ENCODE assay signal across 8 cellular contexts in genomic region chr1:2525524-2525895, GRCh38. TPM values are rescaled to one million over a fixed set of nuclear protein-coding genes. Genes with fewer than 3 reads are reported as not detected.
A peak's percentile ranks its signal among the peaks of the same experiment; 100 is the strongest.
DNase-seq lines count a peak whose midpoint lies in the region; ATAC-seq, FAIRE-seq and TF ChIP-seq lines count a peak whose summit lies in the region.

No MANE protein-coding gene starts in this region.

- no peak for FAIRE-seq in HepG2 (lab: Jason Lieb, UNC)

- no peak overlapping the region for H2AFZ ChIP-seq in HepG2 (ENCODE audit: low read length)

- TF ChIP-seq CTCF in HepG2 (CRISPR knock-in tag; IDR thresholded peaks at IDR 0.05) = no peak

- intact Hi-C loops in activated CD4-positive, alpha-beta T cell treated with anti-CD3 and anti-CD28 coated beads, Interleukin-2, amount 10 ng/mL, durations not matched to agents 24 days and 14 days (cut with micrococcal nuclease) = loop anchor here (5.0 to 10.0 kb wide), 2 partner anchors 221 to 328 kb away; no protein-coding TSS in a partner anchor
- intact Hi-C loops in HepG2 (cut with micrococcal nuclease; ENCODE audit: unreplicated experiment) = no loop called here

- H3K27ac ChIP-seq in HepG2 (ENCODE audit: extremely low read length, insufficient read depth, low read length) (peak overlapping the region; percentile 49), thymus (ENCODE audit: low read depth) (no peak overlapping the region)

- DNase-seq in activated CD4-positive, alpha-beta T cell treated with anti-CD3 and anti-CD28 coated beads, Interleukin-2, amount 10 ng/mL, durations not matched to agents 24 days and 14 days = no peak
- no peak for DNase-seq in activated CD4-positive, alpha-beta T cell treated with anti-CD3 and anti-CD28 coated beads, Interleukin-2, amount 50 U/mL, for 4 hours
- DNase-seq in adipocyte (ENCODE audit: low read depth) (no peak), HepG2 (ENCODE audit: low spot score) (no peak), T1000 (lab: John Stamatoyannopoulos, UW) (no peak), mucosa of gallbladder (ENCODE audit: low spot score) (no peak)

- peaks cover 36% of the 10 kb centered on the region for H3K4me1 Mint-ChIP-seq in activated CD4-positive, alpha-beta T cell treated with anti-CD3 and anti-CD28 coated beads, Interleukin-2, amount 10 ng/mL, durations not matched to agents 24 days and 14 days

- H3K4me3 ChIP-seq in adipocyte (ENCODE audit: low read length) = peak overlapping the region; percentile 95
- H3K4me3 ChIP-seq in HepG2 (replicated peaks in 1 of 3; ENCODE audit: insufficient read depth in 1 of 3, low read depth in 2 of 3, low read length in 3 of 3) = peak overlapping the region; percentile 65 to 96 (median 69)
- H3K4me3 ChIP-seq in thymus (ENCODE audit: low read length) = peak overlapping the region; percentile 92

- peaks cover 18% of the 10 kb centered on the region for H3K36me3 Mint-ChIP-seq in activated CD4-positive, alpha-beta T cell treated with anti-CD3 and anti-CD28 coated beads, Interleukin-2, amount 10 ng/mL, durations not matched to agents 24 days and 14 days (ENCODE audit: low read depth)

- H3K27ac Mint-ChIP-seq in activated CD4-positive, alpha-beta T cell treated with anti-CD3 and anti-CD28 coated beads, Interleukin-2, amount 10 ng/mL, durations not matched to agents 24 days and 14 days = peak overlapping the region; percentile 96

- POLR2A ChIA-PET in HepG2 (lab: Yijun Ruan, JAX) = interaction anchor here (1.0 to 3.9 kb wide), 10 partner anchors 9 to 112 kb away, joined by 3 to 38 read pairs (median 6); partner anchors contain the start of gene PEX10

- H3K9me3 ChIP-seq in adipocyte (ENCODE audit: control insufficient read depth, low read length) (no peaks in the 10 kb centered on the region), HepG2 (ENCODE audit: low read length) (no peaks in the 10 kb centered on the region), thymus (ENCODE audit: control insufficient read depth) (no peaks in the 10 kb centered on the region)

- H4K20me1 ChIP-seq in HepG2 (ENCODE audit: insufficient read depth, low read length) = peaks cover 34% of the 10 kb centered on the region

- 1% methylated on average over 8 of the region's 18 CpGs for WGBS in HepG2 (ENCODE audit: low lambda C conversion rate)
- 13% methylated on average over 18 of the region's 18 CpGs for WGBS in thymus

- peaks cover 35% of the 10 kb centered on the region for H3K79me2 ChIP-seq in HepG2 (ENCODE audit: insufficient read depth, low read length)

- no peak for TF ChIP-seq POLR2A in HepG2 (IDR thresholded peaks at IDR 0.05; ENCODE audit: insufficient read depth in 1 of 2, low read depth in 2 of 2, low read length in 2 of 2)

- peak overlapping the region; percentile 85 for H3K4me3 Mint-ChIP-seq in activated CD4-positive, alpha-beta T cell treated with anti-CD3 and anti-CD28 coated beads, Interleukin-2, amount 10 ng/mL, durations not matched to agents 24 days and 14 days

- TF ChIP-seq RAD21 in HepG2 (CRISPR knock-in tag; IDR thresholded peaks at IDR 0.05) = no peak

- in situ Hi-C loops in HepG2 (cut with HindIII; ENCODE audit: extremely low pct_ligation_motif_present, low pct_unique_long_range_greater_than_20kb) = no loop called here

- peak overlapping the region; percentile 92 for H3K4me2 ChIP-seq in HepG2 (ENCODE audit: low read depth, low read length)

- H3K27me3 Mint-ChIP-seq in activated CD4-positive, alpha-beta T cell treated with anti-CD3 and anti-CD28 coated beads, Interleukin-2, amount 10 ng/mL, durations not matched to agents 24 days and 14 days = peaks cover 10% of the 10 kb centered on the region

- H3K9ac ChIP-seq in adipocyte (ENCODE audit: low read length) (peak overlapping the region; percentile 94), HepG2 (ENCODE audit: insufficient read depth, low read depth, low read length) (peak overlapping the region; percentile 88)

- peaks cover 27% of the 10 kb centered on the region for H3K4me1 ChIP-seq in adipocyte (ENCODE audit: control insufficient read depth, insufficient read depth, low read length)
- H3K4me1 ChIP-seq in HepG2 (ENCODE audit: insufficient read depth, low read length) = peaks cover 66% of the 10 kb centered on the region
- peaks cover 37% of the 10 kb centered on the region for H3K4me1 ChIP-seq in thymus (ENCODE audit: control insufficient read depth, insufficient read depth, low read length)

- no TSS peak for BruUV-seq in HepG2 (replicated peaks; lab: Mats Ljungman, UMichigan)

- H3K36me3 ChIP-seq in adipocyte (ENCODE audit: control insufficient read depth, insufficient read depth, low read length, severe bottlenecking) (peaks cover 11% of the 10 kb centered on the region), HepG2 (replicated peaks in 1 of 2; ENCODE audit: control insufficient read depth in 1 of 2, insufficient read depth in 2 of 2, low read length in 2 of 2) (peaks cover 5 to 17% of the 10 kb centered on the region in 2 experiments; a peak in 4 of 5 replicates), thymus (ENCODE audit: control insufficient read depth, insufficient read depth) (peaks cover 12% of the 10 kb centered on the region)

- CTCF ChIA-PET in HepG2 (lab: Yijun Ruan, JAX; ENCODE audit: low intra/inter-chr PET ratio, low total read pairs) = interaction anchor here (1.5 kb wide), 1 partner anchor 111 kb away, joined by 5 read pairs; no protein-coding TSS in a partner anchor

- H3K9me3 Mint-ChIP-seq in activated CD4-positive, alpha-beta T cell treated with anti-CD3 and anti-CD28 coated beads, Interleukin-2, amount 10 ng/mL, durations not matched to agents 24 days and 14 days = no peaks in the 10 kb centered on the region

- H3K27me3 ChIP-seq in adipocyte (replicated peaks; ENCODE audit: control insufficient read depth, insufficient read depth, low read length) (peaks cover 5% of the 10 kb centered on the region), HepG2 (ENCODE audit: control insufficient read depth in 1 of 2, insufficient read depth in 2 of 2, low read length in 2 of 2) (peaks cover 7 to 30% of the 10 kb centered on the region in 2 experiments), thymus (ENCODE audit: control insufficient read depth, insufficient read depth) (peaks cover 29% of the 10 kb centered on the region)

- ATAC-seq in HepG2 (0 out of 3 replicates have a peak, but pooled peaks have one; percentile 2), GM21423 (IDR thresholded peaks at IDR 0.05; ENCODE audit: unreplicated experiment) (no peak)

- TF ChIP-seq EP300 in HepG2 (IDR thresholded peaks at IDR 0.05; ENCODE audit: low read depth in 2 of 2, low read length in 2 of 2) = no peak
- TF ChIP-seq EP300 in HepG2 (CRISPR knock-in tag; IDR thresholded peaks at IDR 0.05; ENCODE audit: borderline replicate concordance) = no peak

RNA-seq across cellular contexts. Expression of gene PANK4, which starts 0.9 kb away (rescaled TPM):
- total RNA-seq in activated CD4-positive, alpha-beta T cell treated with anti-CD3 and anti-CD28 coated beads, Interleukin-2, amount 10 ng/mL, durations not matched to agents 24 days and 14 days = 55.2 and 56.7 TPM in 2 replicates
- total RNA-seq in HepG2 (2016; rRNA removed; fragmentation: Illumina TruSeq; extraction: Trizol) (9.2 and 19.3 TPM in 2 replicates), mucosa of gallbladder (39.9 TPM)
- total RNA-seq in HepG2 (2016; cell fraction: cytosol; rRNA removed; fragmentation: Illumina TruSeq; extraction: Trizol; ENCODE audit: low read depth) = 15.2 and 19.7 TPM in 2 replicates
- total RNA-seq in HepG2 (2016; cell fraction: insoluble cytoplasmic fraction; rRNA removed; fragmentation: Illumina TruSeq; extraction: Trizol) = 9.5 and 17.6 TPM in 2 replicates
- 5.3 and 5.7 TPM in 2 replicates for total RNA-seq in HepG2 (2016; cell fraction: membrane; rRNA removed; fragmentation: Illumina TruSeq; extraction: Trizol)
- total RNA-seq in HepG2 (2016; cell fraction: nucleus; rRNA removed; fragmentation: Illumina TruSeq; extraction: Trizol) = 19.2 TPM in 2 replicates
- polyA plus RNA-seq in HepG2 (2011; rRNA removed) (17.2 and 17.4 TPM in 2 replicates), thymus (27.1 TPM)
- polyA plus RNA-seq in HepG2 (2011; cell fraction: cytosol; rRNA removed) = 7.9 and 10.5 TPM in 2 replicates
- 84.3 and 91.7 TPM in 2 replicates for polyA plus RNA-seq in HepG2 (2011; cell fraction: nucleus; rRNA removed)
- polyA plus RNA-seq in HepG2 (2012) = 11.1 and 12.3 TPM in 2 replicates
- 0.83 and 1.3 TPM in 2 replicates for polyA plus RNA-seq in HepG2 (2016; cell fraction: cytosol; fragmentation: Illumina TruSeq; extraction: Trizol; ENCODE audit: low read depth)
- polyA plus RNA-seq in HepG2 (2016; cell fraction: insoluble cytoplasmic fraction; fragmentation: Illumina TruSeq; extraction: Trizol; ENCODE audit: low read depth) = 6.9 and 9.3 TPM in 2 replicates
- 1.5 and 2.2 TPM in 2 replicates for polyA plus RNA-seq in HepG2 (2016; cell fraction: membrane; fragmentation: Illumina TruSeq; extraction: Trizol; ENCODE audit: low read depth)
- 33.9 and 43.9 TPM in 2 replicates for polyA plus RNA-seq in HepG2 (2016; cell fraction: nucleus; fragmentation: Illumina TruSeq; extraction: Trizol; ENCODE audit: insufficient read depth, low read depth)
- polyA minus RNA-seq in HepG2 (2011; rRNA and poly(A)+ RNA removed; ENCODE audit: low replicate concordance) = 27.8 and 43.6 TPM in 2 replicates
- 14.8 and 18.2 TPM in 2 replicates for polyA minus RNA-seq in HepG2 (2011; cell fraction: cytosol; rRNA and poly(A)+ RNA removed)
- polyA minus RNA-seq in HepG2 (2011; cell fraction: nucleus; rRNA and poly(A)+ RNA removed) = 56.7 and 65.1 TPM in 2 replicates

RNA-seq across cellular contexts. Expression of gene HES5, which starts 4.6 kb away (rescaled TPM):
- total RNA-seq in activated CD4-positive, alpha-beta T cell treated with anti-CD3 and anti-CD28 coated beads, Interleukin-2, amount 10 ng/mL, durations not matched to agents 24 days and 14 days = not detected in 2 replicates
- total RNA-seq in HepG2 (2016; rRNA removed; fragmentation: Illumina TruSeq; extraction: Trizol) (not detected in 2 replicates), mucosa of gallbladder (0.20 TPM)
- not detected in 2 replicates for total RNA-seq in HepG2 (2016; cell fraction: cytosol; rRNA removed; fragmentation: Illumina TruSeq; extraction: Trizol; ENCODE audit: low read depth)
- total RNA-seq in HepG2 (2016; cell fraction: insoluble cytoplasmic fraction; rRNA removed; fragmentation: Illumina TruSeq; extraction: Trizol) = not detected in 2 replicates
- total RNA-seq in HepG2 (2016; cell fraction: membrane; rRNA removed; fragmentation: Illumina TruSeq; extraction: Trizol) = not detected in 2 replicates
- total RNA-seq in HepG2 (2016; cell fraction: nucleus; rRNA removed; fragmentation: Illumina TruSeq; extraction: Trizol) = not detected in 2 replicates
- polyA plus RNA-seq in HepG2 (2011; rRNA removed) (0.05 TPM in 1 of 2 replicates, not detected in the other), thymus (0.55 TPM)
- not detected in 2 replicates for polyA plus RNA-seq in HepG2 (2011; cell fraction: cytosol; rRNA removed)
- polyA plus RNA-seq in HepG2 (2011; cell fraction: nucleus; rRNA removed) = not detected in 2 replicates
- not detected in 2 replicates for polyA plus RNA-seq in HepG2 (2012)
- polyA plus RNA-seq in HepG2 (2016; cell fraction: cytosol; fragmentation: Illumina TruSeq; extraction: Trizol; ENCODE audit: low read depth) = not detected in 2 replicates
- polyA plus RNA-seq in HepG2 (2016; cell fraction: insoluble cytoplasmic fraction; fragmentation: Illumina TruSeq; extraction: Trizol; ENCODE audit: low read depth) = not detected in 2 replicates
- polyA plus RNA-seq in HepG2 (2016; cell fraction: membrane; fragmentation: Illumina TruSeq; extraction: Trizol; ENCODE audit: low read depth) = not detected in 2 replicates
- not detected in 2 replicates for polyA plus RNA-seq in HepG2 (2016; cell fraction: nucleus; fragmentation: Illumina TruSeq; extraction: Trizol; ENCODE audit: insufficient read depth, low read depth)
- polyA minus RNA-seq in HepG2 (2011; rRNA and poly(A)+ RNA removed; ENCODE audit: low replicate concordance) = not detected in 2 replicates
- polyA minus RNA-seq in HepG2 (2011; cell fraction: cytosol; rRNA and poly(A)+ RNA removed) = not detected in 2 replicates
- polyA minus RNA-seq in HepG2 (2011; cell fraction: nucleus; rRNA and poly(A)+ RNA removed) = not detected in 2 replicates

RNA-seq across cellular contexts. Expression of gene TNFRSF14, which starts 30.7 kb away (rescaled TPM):
- 207 and 209 TPM in 2 replicates for total RNA-seq in activated CD4-positive, alpha-beta T cell treated with anti-CD3 and anti-CD28 coated beads, Interleukin-2, amount 10 ng/mL, durations not matched to agents 24 days and 14 days
- 6.2 and 11.9 TPM in 2 replicates for total RNA-seq in HepG2 (2016; rRNA removed; fragmentation: Illumina TruSeq; extraction: Trizol)
- 7.1 and 8.0 TPM in 2 replicates for total RNA-seq in HepG2 (2016; cell fraction: cytosol; rRNA removed; fragmentation: Illumina TruSeq; extraction: Trizol; ENCODE audit: low read depth)
- 5.5 and 13.2 TPM in 2 replicates for total RNA-seq in HepG2 (2016; cell fraction: insoluble cytoplasmic fraction; rRNA removed; fragmentation: Illumina TruSeq; extraction: Trizol)
- 10.5 and 12.4 TPM in 2 replicates for total RNA-seq in HepG2 (2016; cell fraction: membrane; rRNA removed; fragmentation: Illumina TruSeq; extraction: Trizol)
- total RNA-seq in HepG2 (2016; cell fraction: nucleus; rRNA removed; fragmentation: Illumina TruSeq; extraction: Trizol) = 11.2 and 11.3 TPM in 2 replicates
- 49.9 and 70.7 TPM in 2 replicates for polyA plus RNA-seq in HepG2 (2011; rRNA removed)
- 24.2 and 35.1 TPM in 2 replicates for polyA plus RNA-seq in HepG2 (2011; cell fraction: cytosol; rRNA removed)
- polyA plus RNA-seq in HepG2 (2011; cell fraction: nucleus; rRNA removed) = 534 and 601 TPM in 2 replicates
- polyA plus RNA-seq in HepG2 (2012) = 20.3 and 22.1 TPM in 2 replicates
- polyA plus RNA-seq in HepG2 (2016; cell fraction: cytosol; fragmentation: Illumina TruSeq; extraction: Trizol; ENCODE audit: low read depth) = 6.2 and 6.4 TPM in 2 replicates
- polyA plus RNA-seq in HepG2 (2016; cell fraction: insoluble cytoplasmic fraction; fragmentation: Illumina TruSeq; extraction: Trizol; ENCODE audit: low read depth) = 5.6 and 7.2 TPM in 2 replicates
- 9.0 and 10.4 TPM in 2 replicates for polyA plus RNA-seq in HepG2 (2016; cell fraction: membrane; fragmentation: Illumina TruSeq; extraction: Trizol; ENCODE audit: low read depth)
- 35.7 and 39.2 TPM in 2 replicates for polyA plus RNA-seq in HepG2 (2016; cell fraction: nucleus; fragmentation: Illumina TruSeq; extraction: Trizol; ENCODE audit: insufficient read depth, low read depth)
- 0.61 and 40.6 TPM in 2 replicates for polyA minus RNA-seq in HepG2 (2011; rRNA and poly(A)+ RNA removed; ENCODE audit: low replicate concordance)
- polyA minus RNA-seq in HepG2 (2011; cell fraction: cytosol; rRNA and poly(A)+ RNA removed) = 12.6 and 13.8 TPM in 2 replicates
- 32.2 and 34.3 TPM in 2 replicates for polyA minus RNA-seq in HepG2 (2011; cell fraction: nucleus; rRNA and poly(A)+ RNA removed)
- polyA plus RNA-seq in thymus = 233 TPM
- 231 TPM for total RNA-seq in mucosa of gallbladder

RNA-seq across cellular contexts. Expression of gene PLCH2, which starts 49.4 kb away (rescaled TPM):
- total RNA-seq in activated CD4-positive, alpha-beta T cell treated with anti-CD3 and anti-CD28 coated beads, Interleukin-2, amount 10 ng/mL, durations not matched to agents 24 days and 14 days = 2.2 and 2.8 TPM in 2 replicates
- total RNA-seq in HepG2 (2016; rRNA removed; fragmentation: Illumina TruSeq; extraction: Trizol) (0.14 and 0.15 TPM in 2 replicates), mucosa of gallbladder (8.1 TPM)
- total RNA-seq in HepG2 (2016; cell fraction: cytosol; rRNA removed; fragmentation: Illumina TruSeq; extraction: Trizol; ENCODE audit: low read depth) = under 0.01 TPM in 1 of 2 replicates, not detected in the other
- 0.12 and 0.22 TPM in 2 replicates for total RNA-seq in HepG2 (2016; cell fraction: insoluble cytoplasmic fraction; rRNA removed; fragmentation: Illumina TruSeq; extraction: Trizol)
- total RNA-seq in HepG2 (2016; cell fraction: membrane; rRNA removed; fragmentation: Illumina TruSeq; extraction: Trizol) = 0.06 and 0.10 TPM in 2 replicates
- total RNA-seq in HepG2 (2016; cell fraction: nucleus; rRNA removed; fragmentation: Illumina TruSeq; extraction: Trizol) = 0.19 and 0.22 TPM in 2 replicates
- polyA plus RNA-seq in HepG2 (2011; rRNA removed) (0.67 and 1.3 TPM in 2 replicates), thymus (34.4 TPM)
- polyA plus RNA-seq in HepG2 (2011; cell fraction: cytosol; rRNA removed) = 0.32 and 0.78 TPM in 2 replicates
- polyA plus RNA-seq in HepG2 (2011; cell fraction: nucleus; rRNA removed) = 6.0 and 6.1 TPM in 2 replicates
- polyA plus RNA-seq in HepG2 (2012) = 0.11 and 0.15 TPM in 2 replicates
- 0.05 TPM in 1 of 2 replicates, not detected in the other for polyA plus RNA-seq in HepG2 (2016; cell fraction: cytosol; fragmentation: Illumina TruSeq; extraction: Trizol; ENCODE audit: low read depth)
- 0.10 and 0.20 TPM in 2 replicates for polyA plus RNA-seq in HepG2 (2016; cell fraction: insoluble cytoplasmic fraction; fragmentation: Illumina TruSeq; extraction: Trizol; ENCODE audit: low read depth)
- 0.07 TPM in 1 of 2 replicates, not detected in the other for polyA plus RNA-seq in HepG2 (2016; cell fraction: membrane; fragmentation: Illumina TruSeq; extraction: Trizol; ENCODE audit: low read depth)
- 0.37 and 0.83 TPM in 2 replicates for polyA plus RNA-seq in HepG2 (2016; cell fraction: nucleus; fragmentation: Illumina TruSeq; extraction: Trizol; ENCODE audit: insufficient read depth, low read depth)
- 1.2 TPM in 1 of 2 replicates, not detected in the other for polyA minus RNA-seq in HepG2 (2011; rRNA and poly(A)+ RNA removed; ENCODE audit: low replicate concordance)
- polyA minus RNA-seq in HepG2 (2011; cell fraction: cytosol; rRNA and poly(A)+ RNA removed) = 0.20 TPM in 1 of 2 replicates, not detected in the other
- 0.90 and 1.2 TPM in 2 replicates for polyA minus RNA-seq in HepG2 (2011; cell fraction: nucleus; rRNA and poly(A)+ RNA removed)

Comparison
In these comparisons a context has a peak if more than half of its experiments do, and no peak if none do; other contexts are left out.
1. RNA of gene TNFRSF14, which starts 30.7 kb away (total RNA-seq): 231 TPM in mucosa of gallbladder (single experiment) and 207 to 209 TPM in activated CD4-positive, alpha-beta T cell treated with anti-CD3 and anti-CD28 coated beads, Interleukin-2, amount 10 ng/mL, durations not matched to agents 24 days and 14 days; 5.5 to 13.2 TPM in HepG2; every median in the first group is over 10 times any median in the second.
2. Peak in every context shown above with its lines, with median percentiles within 50 percentile points of each other: H3K4me3 ChIP-seq.